In the genomic region with DNA sequence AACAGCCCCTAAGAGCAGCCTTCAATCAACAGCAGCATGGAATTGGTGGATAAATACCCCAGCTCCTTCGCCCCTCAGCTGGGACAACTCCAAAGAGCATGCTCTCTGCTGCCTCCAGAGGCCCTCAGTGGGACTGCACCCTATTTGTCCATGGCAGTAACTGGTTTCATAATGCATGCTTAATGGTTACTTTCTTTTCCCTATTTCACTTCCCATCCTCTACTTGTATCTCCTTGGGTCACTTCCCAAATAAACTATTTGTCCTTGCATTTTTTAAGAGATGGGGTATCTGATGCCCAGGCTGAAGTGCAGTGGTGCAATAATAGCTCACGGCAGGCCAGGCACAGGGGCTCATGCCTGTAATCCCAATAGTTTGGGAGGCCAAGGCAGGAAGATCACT, we compare ENCODE assay signal across 8 cellular contexts. TPM values are rescaled to one million over a fixed set of nuclear protein-coding genes. Genes with fewer than 3 reads are reported as not detected.
DNase-seq lines count a peak whose midpoint lies in the region; ATAC-seq and TF ChIP-seq lines count a peak whose summit lies in the region.

No MANE protein-coding gene starts in this region.

- H3K4me3 ChIP-seq in AG10803 (ENCODE audit: low read length), result no peak overlapping the region
- H3K4me3 ChIP-seq in GM23338, result no peak overlapping the region

- H3K27ac ChIP-seq in GM23338 (ENCODE audit: low read depth), result no peak overlapping the region

- H4K20me1 ChIP-seq in GM23338 (replicated peaks; ENCODE audit: insufficient read depth), result no peaks in the 10 kb centered on the region

- no peaks in the 10 kb centered on the region for H3F3A ChIP-seq in GM23338 (replicated peaks; ENCODE audit: low read depth)

- H2AFZ ChIP-seq in GM23338, result no peak overlapping the region

- no peaks in the 10 kb centered on the region for H3K27me3 ChIP-seq in GM23338 (ENCODE audit: insufficient read depth)

- H3K9me3 Mint-ChIP-seq in GM23338, result peaks cover 48% of the 10 kb centered on the region
- peaks cover 3% of the 10 kb centered on the region for H3K9me3 Mint-ChIP-seq in activated naive CD8-positive, alpha-beta T cell treated with anti-CD3 and anti-CD28 coated beads for 36 hours

- no peak overlapping the region for H3K4me2 ChIP-seq in GM23338

- H3K79me2 ChIP-seq in GM23338 (replicated peaks; ENCODE audit: insufficient read depth), result no peaks in the 10 kb centered on the region

- H3K27me3 Mint-ChIP-seq in GM23338 (ENCODE audit: insufficient read depth, low read depth, poor library complexity), result peaks cover 2% of the 10 kb centered on the region
- peaks cover 4% of the 10 kb centered on the region for H3K27me3 Mint-ChIP-seq in activated naive CD8-positive, alpha-beta T cell treated with anti-CD3 and anti-CD28 coated beads for 36 hours

- peaks cover 15% of the 10 kb centered on the region; the same call in 2 of the 3 replicates for H3K4me1 Mint-ChIP-seq in GM23338
- H3K4me1 Mint-ChIP-seq in activated naive CD8-positive, alpha-beta T cell treated with anti-CD3 and anti-CD28 coated beads for 36 hours, result peaks cover 26% of the 10 kb centered on the region

- no peak overlapping the region for H3K4me3 Mint-ChIP-seq in GM23338
- no peak overlapping the region for H3K4me3 Mint-ChIP-seq in activated naive CD8-positive, alpha-beta T cell treated with anti-CD3 and anti-CD28 coated beads for 36 hours

- H3K4me1 ChIP-seq in GM23338 (ENCODE audit: insufficient read depth), result peaks cover 15% of the 10 kb centered on the region

- no peaks in the 10 kb centered on the region for H3K36me3 ChIP-seq in GM23338 (ENCODE audit: insufficient read depth)

- DNase-seq in AG10803 (ENCODE audit: low read depth) (no peak), GM23338 (ENCODE audit: low spot score) (peak; percentile 75), SKM-1 treated with dmso at 0.1 percent for 144 hours (lab: John Stamatoyannopoulos, UW; ENCODE audit: unreplicated experiment) (peak; percentile 65), iPS-NIHi11 (ENCODE audit: low spot score) (peak; percentile 84)
- DNase-seq in activated naive CD8-positive, alpha-beta T cell treated with anti-CD3 and anti-CD28 coated beads for 36 hours, result peak; percentile 61
- DNase-seq in stimulated activated CD4-positive, alpha-beta T cell treated with anti-CD3 and anti-CD28 coated beads, Interleukin-4, amount 100 ng/mL, for 4 hours, result peak; percentile 49 to 65

- H3K9me2 ChIP-seq in GM23338 (ENCODE audit: insufficient read depth), result no peaks in the 10 kb centered on the region

- peak; percentile 69 for ATAC-seq in GM23338
- ATAC-seq in GM21529 (IDR thresholded peaks at IDR 0.05; ENCODE audit: unreplicated experiment), result no peak
- no peak for ATAC-seq in HG02763 (IDR thresholded peaks at IDR 0.05; ENCODE audit: unreplicated experiment)

- H3K36me3 Mint-ChIP-seq in GM23338 (ENCODE audit: low read depth), result peaks cover 9% of the 10 kb centered on the region
- H3K36me3 Mint-ChIP-seq in activated naive CD8-positive, alpha-beta T cell treated with anti-CD3 and anti-CD28 coated beads for 36 hours, result no peaks in the 10 kb centered on the region

- TF ChIP-seq CTCF in AG10803 (conservative IDR thresholded peaks at IDR 0.05; ENCODE audit: low read length), result peak; percentile 88
- peak; percentile 72 to 90 for TF ChIP-seq CTCF in GM23338 (conservative IDR thresholded peaks at IDR 0.05; ENCODE audit: low read depth in 2 of 2)

- no peak overlapping the region for H3K27ac Mint-ChIP-seq in GM23338
- peak overlapping the region; percentile 29 for H3K27ac Mint-ChIP-seq in activated naive CD8-positive, alpha-beta T cell treated with anti-CD3 and anti-CD28 coated beads for 36 hours

TF ChIP-seq in GM23338, 12 proteins besides CTCF, POLR2A, EP300 and RAD21 (continues in another document):
- no peak for TF ChIP-seq CREB1 (CRISPR knock-in tag; IDR thresholded peaks at IDR 0.05; ENCODE audit: low read depth)
- no peak for TF ChIP-seq NANOG (IDR thresholded peaks at IDR 0.05; ENCODE audit: borderline replicate concordance)
- no peak for TF ChIP-seq ZNF331 (CRISPR knock-in tag; IDR thresholded peaks at IDR 0.05; ENCODE audit: low read depth)
- TF ChIP-seq, protein P1, sequence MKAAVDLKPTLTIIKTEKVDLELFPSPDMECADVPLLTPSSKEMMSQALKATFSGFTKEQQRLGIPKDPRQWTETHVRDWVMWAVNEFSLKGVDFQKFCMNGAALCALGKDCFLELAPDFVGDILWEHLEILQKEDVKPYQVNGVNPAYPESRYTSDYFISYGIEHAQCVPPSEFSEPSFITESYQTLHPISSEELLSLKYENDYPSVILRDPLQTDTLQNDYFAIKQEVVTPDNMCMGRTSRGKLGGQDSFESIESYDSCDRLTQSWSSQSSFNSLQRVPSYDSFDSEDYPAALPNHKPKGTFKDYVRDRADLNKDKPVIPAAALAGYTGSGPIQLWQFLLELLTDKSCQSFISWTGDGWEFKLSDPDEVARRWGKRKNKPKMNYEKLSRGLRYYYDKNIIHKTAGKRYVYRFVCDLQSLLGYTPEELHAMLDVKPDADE (IDR thresholded peaks at IDR 0.05), result no peak
- TF ChIP-seq EZH2 (IDR thresholded peaks at IDR 0.05; ENCODE audit: low read depth, unreplicated experiment), result no peak
- no peak for TF ChIP-seq EZH2phosphoT487 (IDR thresholded peaks at IDR 0.05; ENCODE audit: unreplicated experiment)
- no peak for TF ChIP-seq POLR2AphosphoS5 (IDR thresholded peaks at IDR 0.05; ENCODE audit: low read depth)
- TF ChIP-seq JUNB (IDR thresholded peaks at IDR 0.05; ENCODE audit: unreplicated experiment), result no peak
- no peak for TF ChIP-seq STAT1 (IDR thresholded peaks at IDR 0.05; ENCODE audit: unreplicated experiment)
- TF ChIP-seq ZNF114 (CRISPR knock-in tag; IDR thresholded peaks at IDR 0.05), result no peak
- TF ChIP-seq, protein P2, sequence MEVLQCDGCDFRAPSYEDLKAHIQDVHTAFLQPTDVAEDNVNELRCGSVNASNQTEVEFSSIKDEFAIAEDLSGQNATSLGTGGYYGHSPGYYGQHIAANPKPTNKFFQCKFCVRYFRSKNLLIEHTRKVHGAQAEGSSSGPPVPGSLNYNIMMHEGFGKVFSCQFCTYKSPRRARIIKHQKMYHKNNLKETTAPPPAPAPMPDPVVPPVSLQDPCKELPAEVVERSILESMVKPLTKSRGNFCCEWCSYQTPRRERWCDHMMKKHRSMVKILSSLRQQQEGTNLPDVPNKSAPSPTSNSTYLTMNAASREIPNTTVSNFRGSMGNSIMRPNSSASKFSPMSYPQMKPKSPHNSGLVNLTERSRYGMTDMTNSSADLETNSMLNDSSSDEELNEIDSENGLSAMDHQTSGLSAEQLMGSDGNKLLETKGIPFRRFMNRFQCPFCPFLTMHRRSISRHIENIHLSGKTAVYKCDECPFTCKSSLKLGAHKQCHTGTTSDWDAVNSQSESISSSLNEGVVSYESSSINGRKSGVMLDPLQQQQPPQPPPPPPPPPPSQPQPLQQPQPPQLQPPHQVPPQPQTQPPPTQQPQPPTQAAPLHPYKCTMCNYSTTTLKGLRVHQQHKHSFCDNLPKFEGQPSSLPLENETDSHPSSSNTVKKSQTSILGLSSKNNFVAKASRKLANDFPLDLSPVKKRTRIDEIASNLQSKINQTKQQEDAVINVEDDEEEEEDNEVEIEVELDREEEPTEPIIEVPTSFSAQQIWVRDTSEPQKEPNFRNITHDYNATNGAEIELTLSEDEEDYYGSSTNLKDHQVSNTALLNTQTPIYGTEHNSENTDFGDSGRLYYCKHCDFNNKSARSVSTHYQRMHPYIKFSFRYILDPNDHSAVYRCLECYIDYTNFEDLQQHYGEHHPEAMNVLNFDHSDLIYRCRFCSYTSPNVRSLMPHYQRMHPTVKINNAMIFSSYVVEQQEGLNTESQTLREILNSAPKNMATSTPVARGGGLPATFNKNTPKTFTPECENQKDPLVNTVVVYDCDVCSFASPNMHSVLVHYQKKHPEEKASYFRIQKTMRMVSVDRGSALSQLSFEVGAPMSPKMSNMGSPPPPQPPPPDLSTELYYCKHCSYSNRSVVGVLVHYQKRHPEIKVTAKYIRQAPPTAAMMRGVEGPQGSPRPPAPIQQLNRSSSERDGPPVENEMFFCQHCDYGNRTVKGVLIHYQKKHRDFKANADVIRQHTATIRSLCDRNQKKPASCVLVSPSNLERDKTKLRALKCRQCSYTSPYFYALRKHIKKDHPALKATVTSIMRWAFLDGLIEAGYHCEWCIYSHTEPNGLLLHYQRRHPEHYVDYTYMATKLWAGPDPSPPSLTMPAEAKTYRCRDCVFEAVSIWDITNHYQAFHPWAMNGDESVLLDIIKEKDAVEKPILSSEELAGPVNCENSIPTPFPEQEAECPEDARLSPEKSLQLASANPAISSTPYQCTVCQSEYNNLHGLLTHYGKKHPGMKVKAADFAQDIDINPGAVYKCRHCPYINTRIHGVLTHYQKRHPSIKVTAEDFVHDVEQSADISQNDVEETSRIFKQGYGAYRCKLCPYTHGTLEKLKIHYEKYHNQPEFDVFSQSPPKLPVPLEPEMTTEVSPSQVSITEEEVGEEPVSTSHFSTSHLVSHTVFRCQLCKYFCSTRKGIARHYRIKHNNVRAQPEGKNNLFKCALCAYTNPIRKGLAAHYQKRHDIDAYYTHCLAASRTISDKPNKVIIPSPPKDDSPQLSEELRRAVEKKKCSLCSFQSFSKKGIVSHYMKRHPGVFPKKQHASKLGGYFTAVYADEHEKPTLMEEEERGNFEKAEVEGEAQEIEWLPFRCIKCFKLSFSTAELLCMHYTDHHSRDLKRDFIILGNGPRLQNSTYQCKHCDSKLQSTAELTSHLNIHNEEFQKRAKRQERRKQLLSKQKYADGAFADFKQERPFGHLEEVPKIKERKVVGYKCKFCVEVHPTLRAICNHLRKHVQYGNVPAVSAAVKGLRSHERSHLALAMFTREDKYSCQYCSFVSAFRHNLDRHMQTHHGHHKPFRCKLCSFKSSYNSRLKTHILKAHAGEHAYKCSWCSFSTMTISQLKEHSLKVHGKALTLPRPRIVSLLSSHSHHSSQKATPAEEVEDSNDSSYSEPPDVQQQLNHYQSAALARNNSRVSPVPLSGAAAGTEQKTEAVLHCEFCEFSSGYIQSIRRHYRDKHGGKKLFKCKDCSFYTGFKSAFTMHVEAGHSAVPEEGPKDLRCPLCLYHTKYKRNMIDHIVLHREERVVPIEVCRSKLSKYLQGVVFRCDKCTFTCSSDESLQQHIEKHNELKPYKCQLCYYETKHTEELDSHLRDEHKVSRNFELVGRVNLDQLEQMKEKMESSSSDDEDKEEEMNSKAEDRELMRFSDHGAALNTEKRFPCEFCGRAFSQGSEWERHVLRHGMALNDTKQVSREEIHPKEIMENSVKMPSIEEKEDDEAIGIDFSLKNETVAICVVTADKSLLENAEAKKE (CRISPR knock-in tag; IDR thresholded peaks at IDR 0.05), result no peak

RNA-seq across cellular contexts. Expression of a gene that starts 13.5 kb away (rescaled TPM):
- 237 and 288 TPM in 2 replicates for total RNA-seq in GM23338 (2014; rRNA removed; shearing (Covaris generic))
- 204 and 223 TPM in 2 replicates for polyA plus RNA-seq in GM23338 (2016; fragmentation: Nextera tagmentation; extraction: Ambion mirVana)
- 100 to 1,000 TPM; 203 to 204 TPM for total RNA-seq in activated naive CD8-positive, alpha-beta T cell treated with anti-CD3 and anti-CD28 coated beads for 36 hours

RNA-seq across cellular contexts. Expression of a gene that starts 48.9 kb away (rescaled TPM):
- total RNA-seq in GM23338 (2014; rRNA removed; shearing (Covaris generic)), result 49.7 and 59.5 TPM in 2 replicates
- 48.0 and 53.1 TPM in 2 replicates for polyA plus RNA-seq in GM23338 (2016; fragmentation: Nextera tagmentation; extraction: Ambion mirVana)
- 100 to 1,000 TPM; 168 to 169 TPM for total RNA-seq in activated naive CD8-positive, alpha-beta T cell treated with anti-CD3 and anti-CD28 coated beads for 36 hours
